In the genomic region with DNA sequence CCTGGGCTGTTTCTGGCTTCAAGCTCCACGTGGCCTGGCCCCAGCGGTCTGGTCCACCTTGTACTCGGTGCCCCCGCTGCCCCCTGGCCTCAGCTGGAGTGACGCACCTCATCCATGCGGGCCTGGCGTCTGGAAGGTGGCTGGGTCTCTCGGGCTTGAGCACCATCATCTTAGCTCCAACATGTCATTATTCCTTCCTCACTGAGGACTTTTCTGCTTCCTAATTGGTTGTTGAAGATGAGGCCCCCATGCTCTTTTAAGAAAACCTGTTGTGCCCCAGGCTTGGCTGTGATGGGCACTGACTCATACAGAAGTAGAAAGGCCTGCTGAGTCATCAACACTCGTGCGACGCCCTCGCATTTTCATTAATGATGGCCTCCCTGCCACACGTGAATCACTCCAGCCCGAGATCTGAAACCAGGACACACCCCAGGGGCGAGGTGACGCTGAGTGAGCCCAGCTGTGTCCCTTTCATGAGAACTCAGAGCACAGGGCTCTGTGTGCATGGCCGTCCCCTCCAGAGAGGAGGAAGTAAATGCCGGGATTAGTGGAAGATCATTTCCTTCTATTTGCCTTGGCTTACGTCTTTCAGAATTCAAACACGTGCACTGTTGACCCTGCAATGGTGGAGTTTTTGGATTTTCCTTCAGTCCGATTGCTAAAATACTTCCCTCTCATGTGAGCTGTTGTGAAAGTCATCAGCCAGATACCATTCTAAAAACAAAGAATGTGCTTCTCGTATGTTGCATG, we compare ENCODE assay signal across 8 cellular contexts. TPM values are rescaled to one million over a fixed set of nuclear protein-coding genes. Genes with fewer than 3 reads are reported as not detected.
DNase-seq lines count a peak whose midpoint lies in the region; ATAC-seq, FAIRE-seq and TF ChIP-seq lines count a peak whose summit lies in the region.

No MANE protein-coding gene starts in this region.

- H3F3A ChIP-seq in PC-3 (ENCODE audit: low read length, unreplicated experiment): no peaks in the 10 kb centered on the region

- no peak overlapping the region for H3K27ac Mint-ChIP-seq in activated naive CD4-positive, alpha-beta T cell treated with anti-CD3 and anti-CD28 coated beads for 36 hours

- no peak for TF ChIP-seq CTCF in A549 (IDR thresholded peaks at IDR 0.05)
- TF ChIP-seq CTCF in PC-3 (conservative IDR thresholded peaks at IDR 0.05; ENCODE audit: low read depth, low read length): no peak

- ATAC-seq in A549: peak; percentile 89 to 90
- peak; percentile 81 for ATAC-seq in GM18520 (IDR thresholded peaks at IDR 0.05; ENCODE audit: unreplicated experiment)
- ATAC-seq in HG03025 (IDR thresholded peaks at IDR 0.05; ENCODE audit: low FRiP score, unreplicated experiment): peak; percentile 95
- ATAC-seq in PC-3: peak; percentile 94

- intact Hi-C loops in PC-3 (cut with micrococcal nuclease): loop anchor here (1.0 kb wide), 1 partner anchor 15 kb away; no protein-coding TSS in a partner anchor
- intact Hi-C loops in activated naive CD4-positive, alpha-beta T cell treated with anti-CD3 and anti-CD28 coated beads for 36 hours (cut with micrococcal nuclease): loop anchor here (1.0 kb wide), 1 partner anchor 18 kb away; no protein-coding TSS in a partner anchor

- H3K9ac ChIP-seq in PC-3 (ENCODE audit: low read length): peak overlapping the region; percentile 58

- peaks cover 21% of the 10 kb centered on the region for H3K4me1 Mint-ChIP-seq in activated naive CD4-positive, alpha-beta T cell treated with anti-CD3 and anti-CD28 coated beads for 36 hours (ENCODE audit: low read depth)

- WGBS in A549 (ENCODE audit: missing lambda C conversion rate): 38% methylated on average over 18 of the region's 22 CpGs

- no TSS peak for BruUV-seq in PC-3 (replicated peaks; lab: Mats Ljungman, UMichigan)

- no peaks in the 10 kb centered on the region for H3K79me2 ChIP-seq in PC-3 (ENCODE audit: low read length)

- no peaks in the 10 kb centered on the region for H4K20me1 ChIP-seq in PC-3 (ENCODE audit: low read length)

- no peak for TF ChIP-seq EP300 in A549 (IDR thresholded peaks at IDR 0.05)

- H3K4me1 ChIP-seq in A549 (peaks cover 17% of the 10 kb centered on the region), PC-3 (ENCODE audit: insufficient read depth, low read length) (peaks cover 30% of the 10 kb centered on the region)

- H3K4me3 ChIP-seq in A549 (no peak overlapping the region), PC-3 (ENCODE audit: low read length) (peak overlapping the region; percentile 22; the same call in 1 of the 2 replicates)

- peak overlapping the region; percentile 66 for H2AFZ ChIP-seq in PC-3 (ENCODE audit: low read length)

- POLR2A ChIA-PET in A549 (lab: Yijun Ruan, JAX) (no interaction called here), PC-3 (lab: Charles Lee; ENCODE audit: unreplicated experiment) (interaction anchor here (0.5 to 0.6 kb wide), 2 partner anchors 8 to 620 kb away, joined by 3 to 10 read pairs; no protein-coding TSS in a partner anchor)

- H3K9me3 ChIP-seq in A549 (no peaks in the 10 kb centered on the region), PC-3 (ENCODE audit: low read length) (no peaks in the 10 kb centered on the region)

- H3K36me3 Mint-ChIP-seq in activated naive CD4-positive, alpha-beta T cell treated with anti-CD3 and anti-CD28 coated beads for 36 hours (ENCODE audit: low read depth): no peaks in the 10 kb centered on the region

- peaks cover 69% of the 10 kb centered on the region for H3K27me3 Mint-ChIP-seq in activated naive CD4-positive, alpha-beta T cell treated with anti-CD3 and anti-CD28 coated beads for 36 hours (ENCODE audit: low read depth)

- no peaks in the 10 kb centered on the region for H3K36me3 ChIP-seq in PC-3 (ENCODE audit: low read depth, low read length)

- DNase-seq in A549 (ENCODE audit: low read depth in 1 of 2, low spot score in 1 of 2): peak; percentile 69 to 84
- DNase-seq in PC-3: peak; percentile 99
- DNase-seq in activated naive CD4-positive, alpha-beta T cell treated with anti-CD3 and anti-CD28 coated beads for 36 hours: peak; percentile 89
- DNase-seq in hepatic stellate cell (ENCODE audit: low spot score): peak; percentile 83
- peak; percentile 74 for DNase-seq in stimulated activated CD4-positive, alpha-beta T cell treated with anti-CD3 and anti-CD28 coated beads, Interleukin-4, amount 100 ng/mL, for 1 hour
- no peak for DNase-seq in HuH-7 (ENCODE audit: low spot score)

- TF ChIP-seq POLR2A in A549 (IDR thresholded peaks at IDR 0.05; ENCODE audit: low read length): no peak

- H3K27ac ChIP-seq in A549 (peak overlapping the region; percentile 59 to 80), PC-3 (ENCODE audit: low read length) (peak overlapping the region; percentile 72)

- H3K4me2 ChIP-seq in A549 (peak overlapping the region; percentile 73), PC-3 (ENCODE audit: low read length) (peak overlapping the region; percentile 67)

- H3K9me3 Mint-ChIP-seq in activated naive CD4-positive, alpha-beta T cell treated with anti-CD3 and anti-CD28 coated beads for 36 hours: no peaks in the 10 kb centered on the region

- H3K27me3 ChIP-seq in PC-3 (ENCODE audit: low read length): no peaks in the 10 kb centered on the region

- no peak overlapping the region for H3K4me3 Mint-ChIP-seq in activated naive CD4-positive, alpha-beta T cell treated with anti-CD3 and anti-CD28 coated beads for 36 hours

- FAIRE-seq in A549 (lab: Jason Lieb, UNC): no peak

- CTCF ChIA-PET in A549 (lab: Yijun Ruan, JAX) (interaction anchor here (0.6 to 2.6 kb wide), 4 partner anchors 9 to 386 kb away, joined by 3 to 10 read pairs (median 6); no protein-coding TSS in a partner anchor), PC-3 (lab: Charles Lee) (interaction anchor here (0.6 kb wide), 1 partner anchor 48 kb away, joined by 4 read pairs; no protein-coding TSS in a partner anchor)
- CTCF ChIA-PET in activated naive CD4-positive, alpha-beta T cell treated with anti-CD3 and anti-CD28 coated beads for 36 hours (lab: Charles Lee): interaction anchor here (1.7 kb wide), 1 partner anchor 22 kb away, joined by 9 read pairs; no protein-coding TSS in a partner anchor

- H3K9me2 ChIP-seq in PC-3 (replicated peaks; ENCODE audit: low read length): no peaks in the 10 kb centered on the region

- TF ChIP-seq RAD21 in A549 (conservative IDR thresholded peaks at IDR 0.05 in 1 of 2, IDR thresholded peaks at IDR 0.05 in 1 of 2): no peak

TF ChIP-seq in A549, 52 proteins besides CTCF, POLR2A, EP300 and RAD21:
- TF ChIP-seq JUNB (IDR thresholded peaks at IDR 0.05) (peak; percentile 34; the same call in 1 of the 2 replicates), FOSL2 (IDR thresholded peaks at IDR 0.05) (peak; percentile 62), FOSL2 (CRISPR knock-in tag; IDR thresholded peaks at IDR 0.05) (peak; percentile 89), MAZ (IDR thresholded peaks at IDR 0.05; ENCODE audit: borderline replicate concordance, low read depth, low read length) (no peak), BHLHE40 (IDR thresholded peaks at IDR 0.05; ENCODE audit: low read depth, low read length) (peak; percentile 68), MAFK (IDR thresholded peaks at IDR 0.05; ENCODE audit: partially characterized antibody) (peak; percentile 96), NR3C1 (IDR thresholded peaks at IDR 0.05) (no peak)
- TF ChIP-seq, protein P1, sequence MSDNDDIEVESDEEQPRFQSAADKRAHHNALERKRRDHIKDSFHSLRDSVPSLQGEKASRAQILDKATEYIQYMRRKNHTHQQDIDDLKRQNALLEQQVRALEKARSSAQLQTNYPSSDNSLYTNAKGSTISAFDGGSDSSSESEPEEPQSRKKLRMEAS (IDR thresholded peaks at IDR 0.05): peak; percentile 73
- TF ChIP-seq, protein P2, sequence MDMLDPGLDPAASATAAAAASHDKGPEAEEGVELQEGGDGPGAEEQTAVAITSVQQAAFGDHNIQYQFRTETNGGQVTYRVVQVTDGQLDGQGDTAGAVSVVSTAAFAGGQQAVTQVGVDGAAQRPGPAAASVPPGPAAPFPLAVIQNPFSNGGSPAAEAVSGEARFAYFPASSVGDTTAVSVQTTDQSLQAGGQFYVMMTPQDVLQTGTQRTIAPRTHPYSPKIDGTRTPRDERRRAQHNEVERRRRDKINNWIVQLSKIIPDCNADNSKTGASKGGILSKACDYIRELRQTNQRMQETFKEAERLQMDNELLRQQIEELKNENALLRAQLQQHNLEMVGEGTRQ (IDR thresholded peaks at IDR 0.05): peak; percentile 25; the same call in 1 of the 2 replicates
TF ChIP-seq in A549: peak in this region for 6.

RNA-seq across cellular contexts. Expression of a gene that starts 14.0 kb away (rescaled TPM):
- polyA plus RNA-seq in A549 (2011; rRNA removed): 0.06 and 0.08 TPM in 2 replicates
- polyA plus RNA-seq in A549 (2012; cell fraction: cytosol; rRNA removed): 0.05 TPM in 2 replicates
- 0.02 and 0.08 TPM in 2 replicates for polyA plus RNA-seq in A549 (2012; cell fraction: nucleus; rRNA removed)
- polyA plus RNA-seq in A549 (2017; fragmentation: RNase III; extraction: RNeasy Plus Mini Kit Qiagen cat#74134 plus additional on column Dnase treatment): 0.17 to 0.20 TPM (median 0.19 TPM) in 3 replicates
- polyA minus RNA-seq in A549 (2011; rRNA and poly(A)+ RNA removed): 0.04 and 0.05 TPM in 2 replicates
- 0.55 and 1.2 TPM in 2 replicates for total RNA-seq in PC-3 (2014; rRNA removed)
- under 1 TPM; 0.05 to 0.10 TPM for total RNA-seq in activated naive CD4-positive, alpha-beta T cell treated with anti-CD3 and anti-CD28 coated beads for 36 hours

RNA-seq across cellular contexts. Expression of a gene that starts 17.9 kb away (rescaled TPM):
- polyA plus RNA-seq in A549 (2011; rRNA removed) (0.66 and 0.77 TPM in 2 replicates), A549 (2017; fragmentation: RNase III; extraction: RNeasy Plus Mini Kit Qiagen cat#74134 plus additional on column Dnase treatment) (0.26 to 0.40 TPM (median 0.33 TPM) in 3 replicates)
- polyA plus RNA-seq in A549 (2012; cell fraction: cytosol; rRNA removed): 0.29 and 0.35 TPM in 2 replicates
- polyA plus RNA-seq in A549 (2012; cell fraction: nucleus; rRNA removed): 0.24 and 0.25 TPM in 2 replicates
- 0.39 and 0.50 TPM in 2 replicates for polyA minus RNA-seq in A549 (2011; rRNA and poly(A)+ RNA removed)
- 46.5 and 53.0 TPM in 2 replicates for total RNA-seq in PC-3 (2014; rRNA removed)
- total RNA-seq in activated naive CD4-positive, alpha-beta T cell treated with anti-CD3 and anti-CD28 coated beads for 36 hours: under 1 TPM; 0.72 to 0.89 TPM

RNA-seq across cellular contexts. Expression of a gene that starts 57.3 kb away (rescaled TPM):
- polyA plus RNA-seq in A549 (2011; rRNA removed): 0.06 TPM in 1 of 2 replicates, not detected in the other
- 0.03 TPM in 1 of 2 replicates, not detected in the other for polyA plus RNA-seq in A549 (2012; cell fraction: cytosol; rRNA removed)
- not detected in 2 replicates for polyA plus RNA-seq in A549 (2012; cell fraction: nucleus; rRNA removed)
- polyA plus RNA-seq in A549 (2017; fragmentation: RNase III; extraction: RNeasy Plus Mini Kit Qiagen cat#74134 plus additional on column Dnase treatment): not detected in 3 replicates
- not detected in 2 replicates for polyA minus RNA-seq in A549 (2011; rRNA and poly(A)+ RNA removed)
- 0.52 and 0.84 TPM in 2 replicates for total RNA-seq in PC-3 (2014; rRNA removed)
- under 1 TPM; 0.30 to 0.50 TPM for total RNA-seq in activated naive CD4-positive, alpha-beta T cell treated with anti-CD3 and anti-CD28 coated beads for 36 hours

Comparison
In these comparisons a context has a peak if more than half of its experiments do, and no peak if none do; other contexts are left out.
1. RNA of a gene that starts 17.9 kb away (total RNA-seq): 46.5 to 53.0 TPM in PC-3; 0.72 to 0.89 TPM in activated naive CD4-positive, alpha-beta T cell treated with anti-CD3 and anti-CD28 coated beads for 36 hours; every median in the first group is over 10 times any median in the second.
2. Peak in every context shown above with its lines, with median percentiles within 50 percentile points of each other: ATAC-seq.